Comparison of ENCODE assay signal across 25 cellular contexts in genomic region chr17:48693178-48693577, GRCh38. TPM values are rescaled to one million over a fixed set of nuclear protein-coding genes. Genes with fewer than 3 reads are reported as not detected.
DNase-seq lines count a peak whose midpoint lies in the region; ATAC-seq, FAIRE-seq and TF ChIP-seq lines count a peak whose summit lies in the region.
"Had no signal": no experiment of that assay in that cellular context is flagged by ENCODE, and none has a peak within 500 bp of the region (broad histone marks: within the 10 kb centered on the region; RNA-seq: fewer than 3 reads in every experiment).

No MANE protein-coding gene starts in this region.

- H3K79me1 ChIP-seq in neuronal stem cell (ENCODE audit: low read depth, low read length): no peaks in the 10 kb centered on the region

- 0 out of 3 replicates have a peak, but pooled peaks cover 5% of the 10 kb centered on the region for H3K4me1 ChIP-seq in A549
- H3K4me1 ChIP-seq in neuronal stem cell (ENCODE audit: control insufficient read depth in 2 of 2, insufficient read depth in 1 of 2, low read depth in 1 of 2, low read length in 2 of 2): no peaks in the 10 kb centered on the region
- H3K4me1 ChIP-seq: BE2C, BLaER1 had no signal

- H2BK15ac ChIP-seq in neuronal stem cell (ENCODE audit: low read length): no peak overlapping the region

- 47% methylated on average over 1 of the region's 1 CpG for WGBS in A549 (ENCODE audit: missing lambda C conversion rate)
- no CpG with 5 or more reads among the region's 1 CpG for WGBS in neuronal stem cell (ENCODE audit: extremely low coverage in 2 of 2, insufficient read length in 2 of 2, insufficient replicate concordance in 1 of 2), 2 donors

- no peak overlapping the region for H3K9ac ChIP-seq in neuronal stem cell (ENCODE audit: low read depth, low read length, poor library complexity)
- H3K9ac ChIP-seq: BLaER1 had no signal

- no peak for TF ChIP-seq EP300 in A549 (IDR thresholded peaks at IDR 0.05)

- peak in 1 of 2 experiments; percentile 69; a peak in 3 of 6 replicates for ATAC-seq in A549

- no peak overlapping the region for H3K18ac ChIP-seq in neuronal stem cell (ENCODE audit: low read length)

- H2BK120ac ChIP-seq in neuronal stem cell (ENCODE audit: low read depth, low read length): no peak overlapping the region

- TF ChIP-seq RAD21 in A549 (conservative IDR thresholded peaks at IDR 0.05 in 1 of 2, IDR thresholded peaks at IDR 0.05 in 1 of 2): no peak

- H3K23ac ChIP-seq in neuronal stem cell (ENCODE audit: low read depth, low read length, poor library complexity): no peak overlapping the region

- no peak overlapping the region for H3K4ac ChIP-seq in neuronal stem cell (ENCODE audit: low read length)

- no peak for TF ChIP-seq CTCF in A549 (IDR thresholded peaks at IDR 0.05)

- H3K27me3 ChIP-seq in neuronal stem cell (ENCODE audit: control insufficient read depth in 3 of 3, insufficient read depth in 3 of 3, low read depth in 1 of 3, low read length in 3 of 3): peaks cover 0 to 4% (median 0%) of the 10 kb centered on the region in 3 experiments
- H3K27me3 ChIP-seq: BLaER1 had no signal

- H2BK12ac ChIP-seq in neuronal stem cell (ENCODE audit: low read length): no peak overlapping the region

- no peaks in the 10 kb centered on the region for H3K36me3 ChIP-seq in neuronal stem cell (replicated peaks in 1 of 2; ENCODE audit: control insufficient read depth in 2 of 2, insufficient read depth in 2 of 2, low read length in 2 of 2)
- H3K36me3 ChIP-seq: BE2C, BLaER1 had no signal

- no peak for FAIRE-seq in A549 (lab: Jason Lieb, UNC)
- FAIRE-seq: GM12891 had no signal

- no peak for TF ChIP-seq POLR2A in A549 (IDR thresholded peaks at IDR 0.05; ENCODE audit: low read length)

- no peak overlapping the region for H2BK5ac ChIP-seq in neuronal stem cell (ENCODE audit: low read length)

- POLR2A ChIA-PET in A549 (lab: Yijun Ruan, JAX): no interaction called here
- POLR2A ChIA-PET in HEK293T (lab: Yijun Ruan, JAX): interaction anchor here (0.7 kb wide), 1 partner anchor 14 kb away, joined by 3 read pairs; no protein-coding TSS in a partner anchor

- peak overlapping the region; percentile 22; the same call in 1 of the 3 replicates for H3K4me2 ChIP-seq in A549
- H3K4me2 ChIP-seq in neuronal stem cell (ENCODE audit: insufficient read depth, low read length, poor library complexity, severe bottlenecking): peak overlapping the region; percentile 11
- H3K4me2 ChIP-seq: BLaER1 had no signal

- no peak overlapping the region for H4K8ac ChIP-seq in neuronal stem cell (ENCODE audit: low read depth, low read length)

- no peak overlapping the region for H2AK5ac ChIP-seq in neuronal stem cell (ENCODE audit: low read depth, low read length)

- CTCF ChIA-PET in A549 (lab: Yijun Ruan, JAX) (interaction anchor here (0.6 to 3.5 kb wide), 9 partner anchors 9 to 877 kb away, joined by 3 to 22 read pairs (median 4); no protein-coding TSS in a partner anchor), HEK293T (lab: Yijun Ruan, JAX) (interaction anchor here (0.8 kb wide), 1 partner anchor 13 kb away, joined by 4 read pairs; no protein-coding TSS in a partner anchor)

- no peak overlapping the region for H2AFZ ChIP-seq in neuronal stem cell (ENCODE audit: low read length)

- no peak overlapping the region for H3K27ac ChIP-seq in A549
- no peak overlapping the region for H3K27ac ChIP-seq in neuronal stem cell (replicated peaks; ENCODE audit: low read length)
- H3K27ac ChIP-seq: 22Rv1, BLaER1 had no signal

- DNase-seq in A549 (ENCODE audit: low read depth in 1 of 2, low spot score in 1 of 2) (peak in 1 of 2 experiments; percentile 33), HEK293T (ENCODE audit: extremely low spot score) (no peak), neuronal stem cell (ENCODE audit: low spot score) (no peak), GF-D8 (lab: John Stamatoyannopoulos, UW) (no peak), NCI-H524 treated with DMSO at 0.1 percent for 48 hours (lab: John Stamatoyannopoulos, UW) (no peak), NCI-H2196 (lab: John Stamatoyannopoulos, UW; ENCODE audit: unreplicated experiment) (no peak)
- DNase-seq: ACHN; BE2C; C1 segment of cervical spinal cord; CD4-positive, alpha-beta memory T cell; CD4-positive, CD25-positive, alpha-beta regulatory T cell; CD8-positive, alpha-beta memory T cell; COR-L47; DMS 273 treated with DMSO at 0.1 percent for 48 hours; DMS153; DMS53; DMS79; DND-41; EL; GDM1 had no signal

- H3K9me3 ChIP-seq in A549 (peaks cover 3% of the 10 kb centered on the region; the same call in 1 of the 3 replicates), neuronal stem cell (replicated peaks in 1 of 2; ENCODE audit: control insufficient read depth in 2 of 2, insufficient read depth in 1 of 2, low read depth in 1 of 2, low read length in 2 of 2) (no peaks in the 10 kb centered on the region)
- H3K9me3 ChIP-seq: BE2C had no signal

- H3K4me3 ChIP-seq in A549: no peak overlapping the region
- H3K4me3 ChIP-seq in neuronal stem cell (ENCODE audit: low read length in 2 of 2): no peak overlapping the region
- H3K4me3 ChIP-seq: BLaER1 had no signal

- no peak overlapping the region for H3K14ac ChIP-seq in neuronal stem cell (ENCODE audit: low read length)

- H4K91ac ChIP-seq in neuronal stem cell (ENCODE audit: low read depth, low read length, poor library complexity): no peak overlapping the region

TF ChIP-seq in A549, 52 proteins besides CTCF, POLR2A, EP300 and RAD21 (continues in another document):
- TF ChIP-seq TP53 (CRISPR knock-in tag; IDR thresholded peaks at IDR 0.05): no peak
- no peak for TF ChIP-seq JUN (IDR thresholded peaks at IDR 0.05)
- no peak for TF ChIP-seq HES2 (IDR thresholded peaks at IDR 0.05)
- TF ChIP-seq HOXB5 (CRISPR knock-in tag; IDR thresholded peaks at IDR 0.05): no peak
- TF ChIP-seq MAX (IDR thresholded peaks at IDR 0.05): no peak
- no peak for TF ChIP-seq PBX3 (IDR thresholded peaks at IDR 0.05)

TF ChIP-seq in HEK293T, 16 proteins besides CTCF, POLR2A, EP300 and RAD21:
- no peak for TF ChIP-seq NFRKB (IDR thresholded peaks at IDR 0.05)
- no peak for TF ChIP-seq SUZ12 (IDR thresholded peaks at IDR 0.05)
- TF ChIP-seq ARNT (IDR thresholded peaks at IDR 0.05): no peak
- TF ChIP-seq SP1 (IDR thresholded peaks at IDR 0.05): no peak
- TF ChIP-seq TARDBP (IDR thresholded peaks at IDR 0.05): no peak
- TF ChIP-seq FOXM1 (IDR thresholded peaks at IDR 0.05; ENCODE audit: borderline replicate concordance): no peak
- TF ChIP-seq ZNF384 (IDR thresholded peaks at IDR 0.05): peak; percentile 54; the same call in 1 of the 2 replicates
- TF ChIP-seq PKNOX1 (IDR thresholded peaks at IDR 0.05): no peak

RNA-seq across cellular contexts. Expression of gene PRAC1, which starts 29.1 kb away (rescaled TPM):
- polyA plus RNA-seq in A549 (2011; rRNA removed): not detected in 2 replicates
- not detected in 2 replicates for polyA plus RNA-seq in A549 (2012; cell fraction: cytosol; rRNA removed)
- not detected in 2 replicates for polyA plus RNA-seq in A549 (2012; cell fraction: nucleus; rRNA removed)
- not detected in 3 replicates for polyA plus RNA-seq in A549 (2017; fragmentation: RNase III; extraction: RNeasy Plus Mini Kit Qiagen cat#74134 plus additional on column Dnase treatment)
- polyA minus RNA-seq in A549 (2011; rRNA and poly(A)+ RNA removed): not detected in 2 replicates
- not detected for polyA plus RNA-seq in neuronal stem cell (2013, experiment 1 of 2)
- polyA plus RNA-seq in neuronal stem cell (2013, experiment 2 of 2): not detected
- polyA plus RNA-seq: AG04450; CD14-positive monocyte; CD4-positive, alpha-beta memory T cell; CD4-positive, CD25-positive, alpha-beta regulatory T cell; CD8-positive, alpha-beta memory T cell had no signal

RNA-seq across cellular contexts. Expression of gene PRAC2, which starts 29.8 kb away (rescaled TPM):
- polyA plus RNA-seq in A549 (2011; rRNA removed): not detected in 2 replicates
- not detected in 2 replicates for polyA plus RNA-seq in A549 (2012; cell fraction: cytosol; rRNA removed)
- not detected in 2 replicates for polyA plus RNA-seq in A549 (2012; cell fraction: nucleus; rRNA removed)
- not detected in 3 replicates for polyA plus RNA-seq in A549 (2017; fragmentation: RNase III; extraction: RNeasy Plus Mini Kit Qiagen cat#74134 plus additional on column Dnase treatment)
- not detected in 2 replicates for polyA minus RNA-seq in A549 (2011; rRNA and poly(A)+ RNA removed)
- polyA plus RNA-seq in neuronal stem cell (2013, experiment 1 of 2): not detected
- polyA plus RNA-seq in neuronal stem cell (2013, experiment 2 of 2): not detected
- polyA plus RNA-seq: AG04450; CD14-positive monocyte; CD4-positive, alpha-beta memory T cell; CD4-positive, CD25-positive, alpha-beta regulatory T cell; CD8-positive, alpha-beta memory T cell had no signal

RNA-seq across cellular contexts. Expression of gene HOXB13, which starts 35.4 kb away (rescaled TPM):
- polyA plus RNA-seq in A549 (2011; rRNA removed): 3.2 and 3.4 TPM in 2 replicates
- 2.2 and 3.3 TPM in 2 replicates for polyA plus RNA-seq in A549 (2012; cell fraction: cytosol; rRNA removed)
- polyA plus RNA-seq in A549 (2012; cell fraction: nucleus; rRNA removed): 1.9 and 2.1 TPM in 2 replicates
- polyA plus RNA-seq in A549 (2017; fragmentation: RNase III; extraction: RNeasy Plus Mini Kit Qiagen cat#74134 plus additional on column Dnase treatment): 3.0 to 3.5 TPM (median 3.2 TPM) in 3 replicates
- 2.3 and 2.7 TPM in 2 replicates for polyA minus RNA-seq in A549 (2011; rRNA and poly(A)+ RNA removed)
- polyA plus RNA-seq in neuronal stem cell (2013, experiment 1 of 2): not detected
- polyA plus RNA-seq in neuronal stem cell (2013, experiment 2 of 2): not detected
- polyA plus RNA-seq: AG04450; CD14-positive monocyte; CD4-positive, alpha-beta memory T cell; CD4-positive, CD25-positive, alpha-beta regulatory T cell; CD8-positive, alpha-beta memory T cell had no signal
